Comparison of ENCODE assay signal across 10 cellular contexts in the genomic region with DNA sequence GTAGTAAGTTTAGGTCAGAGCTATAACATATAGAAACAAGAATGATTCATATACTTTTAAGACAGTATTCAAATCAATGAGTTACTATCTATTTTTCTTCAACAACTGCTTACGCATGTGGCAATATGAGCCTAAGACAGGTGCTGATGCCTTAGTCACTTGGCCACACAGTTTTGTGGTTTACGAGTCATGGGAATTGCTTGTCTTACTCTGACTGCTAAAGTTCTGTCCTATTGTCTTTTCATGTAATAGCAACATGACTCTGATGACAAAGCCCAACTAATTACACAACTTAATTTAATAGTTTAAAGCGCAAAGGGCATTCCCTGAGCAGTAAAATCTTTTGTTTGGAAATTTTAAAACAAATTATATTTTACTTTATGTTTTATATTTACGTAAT.
DNase-seq lines count a peak whose midpoint lies in the region; ATAC-seq and TF ChIP-seq lines count a peak whose summit lies in the region.
"Had no signal": no experiment of that assay in that cellular context is flagged by ENCODE, and none has a peak within 500 bp of the region (broad histone marks: within the 10 kb centered on the region; RNA-seq: fewer than 3 reads in every experiment).

No MANE protein-coding gene starts in this region.

- peaks cover 1% of the 10 kb centered on the region; the same call in 1 of the 2 replicates for H3K27me3 ChIP-seq in BJ (ENCODE audit: control insufficient read depth, insufficient read depth, low read length)

- peak; percentile 70 for ATAC-seq in GM21825 (IDR thresholded peaks at IDR 0.05; ENCODE audit: unreplicated experiment)

- intact Hi-C loops in activated T-helper 1 cell treated with anti-CD3 and anti-CD28 coated beads, Interleukin-12 subunit alpha, Interleukin-12 subunit beta, Interleukin-2, Interleukin-4 antibody, amounts not matched to agents 30 ng/mL and 10 ng/mL and 1 ng/mL, durations not matched to agents 14 hours and 24 hours and 36 hours (cut with micrococcal nuclease): no loop called here

- H3K9me3 Mint-ChIP-seq in activated T-helper 1 cell treated with anti-CD3 and anti-CD28 coated beads, Interleukin-12 subunit alpha, Interleukin-12 subunit beta, Interleukin-2, Interleukin-4 antibody, amounts not matched to agents 30 ng/mL and 10 ng/mL and 1 ng/mL, durations not matched to agents 14 hours and 24 hours and 36 hours: no peaks in the 10 kb centered on the region

- POLR2A ChIA-PET in BJ (lab: Charles Lee): no interaction called here

- CTCF ChIA-PET in BJ (lab: Yijun Ruan, JAX): no interaction called here

- DNase-seq in BJ (ENCODE audit: low read depth) (peak; percentile 57), NOMO-1 treated with DMSO at 0.1 percent for 48 hours (lab: John Stamatoyannopoulos, UW; ENCODE audit: unreplicated experiment) (peak; percentile 52), fibroblast of villous mesenchyme (ENCODE audit: low read depth) (peak; percentile 87), COLO668 (lab: John Stamatoyannopoulos, UW; ENCODE audit: unreplicated experiment) (no peak), inferior parietal cortex (ENCODE audit: extremely low spot score) (no peak), NCI-H345 treated with DMSO at 0.1 percent for 48 hours (lab: John Stamatoyannopoulos, UW; ENCODE audit: unreplicated experiment) (no peak)
- no peak for DNase-seq in activated T-helper 1 cell treated with anti-CD3 and anti-CD28 coated beads, Interleukin-12 subunit alpha, Interleukin-12 subunit beta, Interleukin-2, Interleukin-4 antibody, amounts not matched to agents 30 ng/mL and 10 ng/mL and 1 ng/mL, durations not matched to agents 14 hours and 24 hours and 36 hours (ENCODE audit: low spot score)
- DNase-seq: foreskin melanocyte had no signal

- H3K4me3 ChIP-seq in BJ (ENCODE audit: low read depth, low read length): no peak overlapping the region
- H3K4me3 ChIP-seq in fibroblast of villous mesenchyme (ENCODE audit: low read depth, low read length): no peak overlapping the region
- H3K4me3 ChIP-seq: SK-N-MC had no signal

- peaks cover 3% of the 10 kb centered on the region for H3K27me3 Mint-ChIP-seq in activated T-helper 1 cell treated with anti-CD3 and anti-CD28 coated beads, Interleukin-12 subunit alpha, Interleukin-12 subunit beta, Interleukin-2, Interleukin-4 antibody, amounts not matched to agents 30 ng/mL and 10 ng/mL and 1 ng/mL, durations not matched to agents 14 hours and 24 hours and 36 hours (ENCODE audit: insufficient read depth)

- no peak for TF ChIP-seq CTCF in BJ (IDR thresholded peaks at IDR 0.05; ENCODE audit: insufficient read depth, low read depth, low read length)
- no peak for TF ChIP-seq CTCF in fibroblast of villous mesenchyme (IDR thresholded peaks at IDR 0.05; ENCODE audit: insufficient read depth, low read depth, low read length)

- no peak overlapping the region for H3K27ac Mint-ChIP-seq in activated T-helper 1 cell treated with anti-CD3 and anti-CD28 coated beads, Interleukin-12 subunit alpha, Interleukin-12 subunit beta, Interleukin-2, Interleukin-4 antibody, amounts not matched to agents 30 ng/mL and 10 ng/mL and 1 ng/mL, durations not matched to agents 14 hours and 24 hours and 36 hours

- H3K36me3 Mint-ChIP-seq in activated T-helper 1 cell treated with anti-CD3 and anti-CD28 coated beads, Interleukin-12 subunit alpha, Interleukin-12 subunit beta, Interleukin-2, Interleukin-4 antibody, amounts not matched to agents 30 ng/mL and 10 ng/mL and 1 ng/mL, durations not matched to agents 14 hours and 24 hours and 36 hours (ENCODE audit: low read depth): no peaks in the 10 kb centered on the region

- no peak overlapping the region for H3K4me3 Mint-ChIP-seq in activated T-helper 1 cell treated with anti-CD3 and anti-CD28 coated beads, Interleukin-12 subunit alpha, Interleukin-12 subunit beta, Interleukin-2, Interleukin-4 antibody, amounts not matched to agents 30 ng/mL and 10 ng/mL and 1 ng/mL, durations not matched to agents 14 hours and 24 hours and 36 hours

- peaks cover 4% of the 10 kb centered on the region for H3K4me1 Mint-ChIP-seq in activated T-helper 1 cell treated with anti-CD3 and anti-CD28 coated beads, Interleukin-12 subunit alpha, Interleukin-12 subunit beta, Interleukin-2, Interleukin-4 antibody, amounts not matched to agents 30 ng/mL and 10 ng/mL and 1 ng/mL, durations not matched to agents 14 hours and 24 hours and 36 hours (ENCODE audit: low read depth)

- no peaks in the 10 kb centered on the region for H3K36me3 ChIP-seq in BJ (ENCODE audit: control insufficient read depth, insufficient read depth, low read length)

Comparison
In these comparisons a context has a peak if more than half of its experiments do, and no peak if none do; other contexts are left out.
1. DNase-seq: peak in BJ (single experiment), NOMO-1 treated with DMSO at 0.1 percent for 48 hours (single experiment) and fibroblast of villous mesenchyme (single experiment); none in activated T-helper 1 cell treated with anti-CD3 and anti-CD28 coated beads, Interleukin-12 subunit alpha, Interleukin-12 subunit beta, Interleukin-2, Interleukin-4 antibody, amounts not matched to agents 30 ng/mL and 10 ng/mL and 1 ng/mL, durations not matched to agents 14 hours and 24 hours and 36 hours (single experiment), COLO668 (single experiment), inferior parietal cortex (single experiment) and NCI-H345 treated with DMSO at 0.1 percent for 48 hours (single experiment).